Comparison of ENCODE assay signal across 17 cellular contexts in genomic region chr3:17478673-17479072, GRCh38.
DNase-seq lines count a peak whose midpoint lies in the region; ATAC-seq, FAIRE-seq and TF ChIP-seq lines count a peak whose summit lies in the region.
"Had no signal": no experiment of that assay in that cellular context is flagged by ENCODE, and none has a peak within 500 bp of the region (broad histone marks: within the 10 kb centered on the region; RNA-seq: fewer than 3 reads in every experiment).

No MANE protein-coding gene starts in this region.

- CTCF ChIA-PET in MCF 10A (lab: Yijun Ruan, JAX): interaction anchor here (0.7 to 3.4 kb wide), 2 partner anchors 66 to 362 kb away, joined by 6 to 25 read pairs; no protein-coding TSS in a partner anchor
- CTCF ChIA-PET in CD4-positive, alpha-beta T cell (lab: Charles Lee): no interaction called here

- H3K27ac ChIP-seq in breast epithelium: no peak overlapping the region
- no peak overlapping the region for H3K27ac ChIP-seq in foreskin keratinocyte
- H3K27ac ChIP-seq in CD4-positive, alpha-beta T cell (ENCODE audit: low read depth, low read length): no peak overlapping the region
- H3K27ac ChIP-seq: gastrocnemius medialis, KMS-11, spleen, upper lobe of right lung had no signal

- no peak for TF ChIP-seq POLR2A in breast epithelium (IDR thresholded peaks at IDR 0.05)

- peak overlapping the region; percentile 5 for H3K27ac Mint-ChIP-seq in MCF 10A (ENCODE audit: low read depth, unreplicated experiment)
- no peak overlapping the region for H3K27ac Mint-ChIP-seq in activated naive CD4-positive, alpha-beta T cell treated with anti-CD3 and anti-CD28 coated beads, Interleukin-2, amount 50 U/mL, for 72 hours
- H3K27ac Mint-ChIP-seq in CD4-positive, alpha-beta T cell: no peak overlapping the region
- H3K27ac Mint-ChIP-seq: activated CD8-positive, alpha-beta T cell treated with anti-CD3 and anti-CD28 coated beads for 36 hours; T-helper 1 cell treated with Interleukin-12 subunit alpha and Interleukin-12 subunit beta and Interleukin-4 antibody, amounts not matched to agents 30 μg/mL and 1 μg/mL, for 36 hours had no signal

- TF ChIP-seq CTCF in MCF 10A (IDR thresholded peaks at IDR 0.05; ENCODE audit: unreplicated experiment) (no peak), breast epithelium (IDR thresholded peaks at IDR 0.05) (no peak), foreskin keratinocyte (conservative IDR thresholded peaks at IDR 0.05) (no peak)
- no peak for TF ChIP-seq CTCF in CD4-positive, alpha-beta T cell (IDR thresholded peaks at IDR 0.05)

- POLR2A ChIA-PET in MCF 10A (lab: Yijun Ruan, JAX): interaction anchor here (0.7 to 1.0 kb wide), 2 partner anchors 190 to 264 kb away, joined by 3 to 5 read pairs; partner anchors contain the start of gene TBC1D5
- POLR2A ChIA-PET in CD4-positive, alpha-beta T cell (lab: Charles Lee): no interaction called here

- H3K9me3 Mint-ChIP-seq in MCF 10A (ENCODE audit: unreplicated experiment): no peaks in the 10 kb centered on the region
- no peaks in the 10 kb centered on the region for H3K9me3 Mint-ChIP-seq in activated naive CD4-positive, alpha-beta T cell treated with anti-CD3 and anti-CD28 coated beads, Interleukin-2, amount 50 U/mL, for 72 hours
- H3K9me3 Mint-ChIP-seq in CD4-positive, alpha-beta T cell: no peaks in the 10 kb centered on the region
- H3K9me3 Mint-ChIP-seq: activated CD8-positive, alpha-beta T cell treated with anti-CD3 and anti-CD28 coated beads for 36 hours; T-helper 1 cell treated with Interleukin-12 subunit alpha and Interleukin-12 subunit beta and Interleukin-4 antibody, amounts not matched to agents 30 μg/mL and 1 μg/mL, for 36 hours had no signal

- H3K9ac ChIP-seq in adipocyte (ENCODE audit: low read length): no peak overlapping the region
- H3K9ac ChIP-seq: KMS-11 had no signal

- peak; percentile 97 for ATAC-seq in foreskin keratinocyte
- ATAC-seq in GM21447 (IDR thresholded peaks at IDR 0.05; ENCODE audit: unreplicated experiment): no peak
- ATAC-seq in activated naive CD4-positive, alpha-beta T cell treated with anti-CD3 and anti-CD28 coated beads, Interleukin-2, amount 50 U/mL, for 72 hours: no peak
- ATAC-seq in CD4-positive, alpha-beta T cell (ENCODE audit: poor library complexity): no peak
- ATAC-seq: activated CD8-positive, alpha-beta T cell treated with anti-CD3 and anti-CD28 coated beads for 36 hours; gastrocnemius medialis; left colon; upper lobe of right lung had no signal

- H3K4me1 Mint-ChIP-seq in MCF 10A (ENCODE audit: insufficient read depth, unreplicated experiment): no peaks in the 10 kb centered on the region
- H3K4me1 Mint-ChIP-seq in CD4-positive, alpha-beta T cell (ENCODE audit: low read depth): no peaks in the 10 kb centered on the region

- no peaks in the 10 kb centered on the region for H3K27me3 ChIP-seq in breast epithelium
- no peaks in the 10 kb centered on the region for H3K27me3 ChIP-seq in adipocyte (replicated peaks; ENCODE audit: control insufficient read depth, insufficient read depth, low read length)
- H3K27me3 ChIP-seq in foreskin keratinocyte: no peaks in the 10 kb centered on the region
- H3K27me3 ChIP-seq in CD4-positive, alpha-beta T cell (ENCODE audit: control insufficient read depth, insufficient read depth, low read length): no peaks in the 10 kb centered on the region
- H3K27me3 ChIP-seq: gastrocnemius medialis, spleen, upper lobe of right lung had no signal

- H3K4me3 ChIP-seq in breast epithelium (no peak overlapping the region), adipocyte (ENCODE audit: low read length) (no peak overlapping the region)
- H3K4me3 ChIP-seq: gastrocnemius medialis, spleen, upper lobe of right lung had no signal

- no peaks in the 10 kb centered on the region for H3K36me3 Mint-ChIP-seq in MCF 10A (ENCODE audit: insufficient read depth, unreplicated experiment)
- peaks cover 0 to 9% of the 10 kb centered on the region in 2 donors for H3K36me3 Mint-ChIP-seq in activated naive CD4-positive, alpha-beta T cell treated with anti-CD3 and anti-CD28 coated beads, Interleukin-2, amount 50 U/mL, for 72 hours
- H3K36me3 Mint-ChIP-seq in CD4-positive, alpha-beta T cell (ENCODE audit: low read depth): peaks cover 7% of the 10 kb centered on the region

- no peaks in the 10 kb centered on the region for H3K27me3 Mint-ChIP-seq in MCF 10A (ENCODE audit: insufficient read depth, unreplicated experiment)
- no peaks in the 10 kb centered on the region for H3K27me3 Mint-ChIP-seq in CD4-positive, alpha-beta T cell
- H3K27me3 Mint-ChIP-seq: activated CD8-positive, alpha-beta T cell treated with anti-CD3 and anti-CD28 coated beads for 36 hours had no signal

- BruUV-seq in MCF 10A (replicated peaks; lab: Mats Ljungman, UMichigan): no TSS peak

- H3K4me1 ChIP-seq in breast epithelium (no peaks in the 10 kb centered on the region), adipocyte (ENCODE audit: control insufficient read depth, insufficient read depth, low read length) (peaks cover 3% of the 10 kb centered on the region), foreskin keratinocyte (no peaks in the 10 kb centered on the region)
- H3K4me1 ChIP-seq: spleen, upper lobe of right lung had no signal

- no peaks in the 10 kb centered on the region for H3K36me3 ChIP-seq in breast epithelium
- H3K36me3 ChIP-seq in adipocyte (ENCODE audit: control insufficient read depth, insufficient read depth, low read length, severe bottlenecking): no peaks in the 10 kb centered on the region
- H3K36me3 ChIP-seq: gastrocnemius medialis, upper lobe of right lung had no signal

- DNase-seq in MCF 10A (ENCODE audit: unreplicated experiment) (peak; percentile 39), breast epithelium (ENCODE audit: low spot score in 2 of 2) (no peak), adipocyte (ENCODE audit: low read depth) (peak; percentile 41), foreskin keratinocyte (peak; percentile 60 to 81), GM19239 (ENCODE audit: insufficient read length, low spot score) (no peak)
- DNase-seq in activated naive CD4-positive, alpha-beta T cell treated with anti-CD3 and anti-CD28 coated beads, Interleukin-2, amount 50 U/mL, for 72 hours (ENCODE audit: low spot score in 2 of 2): no peak
- no peak for DNase-seq in CD4-positive, alpha-beta T cell
- DNase-seq: activated CD8-positive, alpha-beta T cell treated with anti-CD3 and anti-CD28 coated beads for 36 hours; activated gamma-delta T cell; gastrocnemius medialis; left colon; NCI-H2171; spleen; upper lobe of right lung had no signal

- intact Hi-C loops in MCF 10A (cut with micrococcal nuclease): no loop called here
- intact Hi-C loops in breast epithelium (cut with DNase I; ENCODE audit: low total_unique reads): no loop called here
- intact Hi-C loops in CD4-positive, alpha-beta T cell (cut with DNase I, micrococcal nuclease): no loop called here

- H3K4me3 Mint-ChIP-seq in MCF 10A (ENCODE audit: unreplicated experiment): no peak overlapping the region
- H3K4me3 Mint-ChIP-seq in CD4-positive, alpha-beta T cell: no peak overlapping the region
- H3K4me3 Mint-ChIP-seq: activated CD8-positive, alpha-beta T cell treated with anti-CD3 and anti-CD28 coated beads for 36 hours; T-helper 1 cell treated with Interleukin-12 subunit alpha and Interleukin-12 subunit beta and Interleukin-4 antibody, amounts not matched to agents 30 μg/mL and 1 μg/mL, for 36 hours had no signal

- no peak for FAIRE-seq in GM19239 (lab: Jason Lieb, UNC)

- H3K9me3 ChIP-seq in breast epithelium (no peaks in the 10 kb centered on the region), adipocyte (ENCODE audit: control insufficient read depth, low read length) (no peaks in the 10 kb centered on the region)
- H3K9me3 ChIP-seq in CD4-positive, alpha-beta T cell (ENCODE audit: control insufficient read depth, low read length): no peaks in the 10 kb centered on the region
- H3K9me3 ChIP-seq: gastrocnemius medialis, spleen, upper lobe of right lung had no signal

Comparison
In these comparisons a context has a peak if more than half of its experiments do, and no peak if none do; other contexts are left out.
1. DNase-seq: peak in MCF 10A (single experiment), adipocyte (single experiment) and foreskin keratinocyte (2 of 2); none in breast epithelium (0 of 2), activated naive CD4-positive, alpha-beta T cell treated with anti-CD3 and anti-CD28 coated beads, Interleukin-2, amount 50 U/mL, for 72 hours (0 of 2), GM19239 (single experiment) and CD4-positive, alpha-beta T cell (0 of 10).